In the genomic region with DNA sequence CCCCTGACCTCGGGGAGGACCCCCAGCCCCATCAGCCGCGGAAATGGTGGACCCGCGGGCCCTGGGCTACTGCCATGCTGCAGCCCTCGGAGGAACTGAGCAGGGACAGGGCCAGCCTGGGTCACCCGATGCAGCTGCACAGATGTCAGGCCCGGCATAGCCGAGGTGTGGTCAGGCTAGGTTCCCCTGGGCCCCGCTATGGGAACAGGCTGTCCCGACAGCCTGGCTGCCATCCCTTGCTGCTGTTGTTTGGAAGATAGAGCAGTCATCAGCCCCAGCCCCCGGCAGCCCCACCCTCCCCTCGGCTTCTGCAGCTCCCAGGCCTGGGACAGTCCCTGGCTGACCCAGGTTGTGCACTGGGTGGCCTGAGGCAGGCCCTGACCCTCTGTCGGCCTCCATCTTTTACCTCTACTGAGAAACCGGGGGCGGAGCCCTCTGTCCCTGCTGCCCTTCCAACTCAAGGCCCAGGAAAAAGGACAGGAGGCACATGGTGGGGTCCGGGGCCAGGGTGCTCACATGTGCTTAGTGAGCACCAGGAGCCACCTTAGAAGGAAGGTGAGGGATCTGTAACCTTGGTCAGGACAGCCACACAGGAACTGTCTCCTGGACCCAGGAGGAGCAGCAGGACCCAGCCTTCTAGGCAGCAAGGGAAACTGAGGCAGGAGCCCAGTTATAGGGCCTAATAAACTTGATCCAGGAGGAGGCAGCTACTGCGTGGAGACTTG, we compare ENCODE assay signal across 22 cellular contexts. TPM values are rescaled to one million over a fixed set of nuclear protein-coding genes. Genes with fewer than 3 reads are reported as not detected.
DNase-seq lines count a peak whose midpoint lies in the region; ATAC-seq, FAIRE-seq and TF ChIP-seq lines count a peak whose summit lies in the region.
"Had no signal": no experiment of that assay in that cellular context is flagged by ENCODE, and none has a peak within 500 bp of the region (broad histone marks: within the 10 kb centered on the region; RNA-seq: fewer than 3 reads in every experiment).

No MANE protein-coding gene starts in this region.

- H3K27me3 ChIP-seq in H7 (ENCODE audit: control insufficient read depth, insufficient read depth, low read length) (no peaks in the 10 kb centered on the region), testis (no peaks in the 10 kb centered on the region)

- H3K36me3 ChIP-seq in H7 (replicated peaks; ENCODE audit: control insufficient read depth, insufficient read depth, low read length) (no peaks in the 10 kb centered on the region), mucosa of descending colon (ENCODE audit: low read depth) (no peaks in the 10 kb centered on the region), testis (ENCODE audit: low read depth, missing control alignments) (no peaks in the 10 kb centered on the region)
- H3K36me3 ChIP-seq: right lobe of liver had no signal

- intact Hi-C loops in Right ventricle myocardium superior (cut with DNase I) (no loop called here), mucosa of descending colon (cut with DNase I, micrococcal nuclease) (no loop called here), testis (cut with DNase I; ENCODE audit: low total_unique reads) (no loop called here)

- peak overlapping the region; percentile 75 to 84 for H3K27ac ChIP-seq in testis
- H3K27ac ChIP-seq: right lobe of liver had no signal

- H3K9me3 ChIP-seq in mucosa of descending colon (no peaks in the 10 kb centered on the region), testis (no peaks in the 10 kb centered on the region)
- H3K9me3 ChIP-seq: Caco-2, right lobe of liver had no signal

- DNase-seq in H7 (peak; percentile 65), Right ventricle myocardium superior (peak; percentile 92), mucosa of descending colon (peak in 1 of 3 donors; percentile 60), testis (peak; percentile 87), H54 (ENCODE audit: insufficient read length, low spot score) (no peak), DMS79 treated with DMSO at 0.1 percent for 48 hours (lab: John Stamatoyannopoulos, UW) (no peak)
- DNase-seq: activated CD4-positive, alpha-beta memory T cell treated with anti-CD3 and anti-CD28 coated beads for 36 hours; activated effector memory CD4-positive, alpha-beta T cell treated with anti-CD3 and anti-CD28 coated beads, Interleukin-2, amount 50 U/mL, for 16 hours; activated naive CD8-positive, alpha-beta T cell treated with anti-CD3 and anti-CD28 coated beads, Interleukin-2, amount 50 U/mL, for 24 hours; activated T-cell treated with anti-CD3 and anti-CD28 coated beads for 4 hours; Caco-2; dermis blood vessel endothelial cell; EL; mesendoderm; naive thymus-derived CD4-positive, alpha-beta T cell; NCI-H1092 treated with DMSO at 0.1 percent for 48 hours; NCI-H2029 treated with DMSO at 0.1 percent for 48 hours; NCI-H345; PC-3; right lobe of liver had no signal

- WGBS in testis, 2 donors = 42% methylated on average over 18 of the region's 18 CpGs; no CpG with 5 or more reads in 1 of the 2 donors

- H3K4me3 ChIP-seq in H7 (ENCODE audit: insufficient read depth, low read depth, low read length) (no peak overlapping the region), mucosa of descending colon (no peak overlapping the region), testis (no peak overlapping the region)
- H3K4me3 ChIP-seq: right lobe of liver had no signal

- peak; percentile 82 for ATAC-seq in Right ventricle myocardium superior (ENCODE audit: poor library complexity)
- ATAC-seq in mucosa of descending colon = peak; percentile 23
- ATAC-seq in HG02588 (IDR thresholded peaks at IDR 0.05; ENCODE audit: unreplicated experiment) = no peak
- no peak for ATAC-seq in GM19023 (IDR thresholded peaks at IDR 0.05; ENCODE audit: unreplicated experiment)
- ATAC-seq: activated naive CD8-positive, alpha-beta T cell treated with anti-CD3 and anti-CD28 coated beads, Interleukin-2, amount 50 U/mL, for 24 hours; naive thymus-derived CD4-positive, alpha-beta T cell; PC-3 had no signal

- no peak for FAIRE-seq in H54 (lab: Jason Lieb, UNC)

- no peaks in the 10 kb centered on the region for H3K4me1 ChIP-seq in mucosa of descending colon (ENCODE audit: low read depth)
- H3K4me1 ChIP-seq in testis = peaks cover 52% of the 10 kb centered on the region
- H3K4me1 ChIP-seq: right lobe of liver had no signal

- TF ChIP-seq CTCF in mucosa of descending colon (IDR thresholded peaks at IDR 0.05) (no peak), testis (IDR thresholded peaks at IDR 0.05) (no peak)

- no peak for TF ChIP-seq POLR2A in testis (IDR thresholded peaks at IDR 0.05)
- TF ChIP-seq POLR2A in H54 (IDR thresholded peaks at IDR 0.05; ENCODE audit: low read depth, low read length) = no peak

RNA-seq across cellular contexts. Expression of a gene that starts 31.5 kb away (rescaled TPM):
- total RNA-seq in H7 (2014; rRNA removed; shearing (Covaris generic)) = 27.4 and 30.9 TPM in 2 replicates
- total RNA-seq in Right ventricle myocardium superior (69.7 TPM), mucosa of descending colon (10 to 100 TPM; 10.2 to 48.9 (median 30.5) TPM), testis (100 to 1,000 TPM; 248 to 334 TPM)
- polyA plus RNA-seq in testis (ENCODE audit: insufficient read depth, low read depth, low replicate concordance) = 172 TPM
- total RNA-seq: activated CD4-positive, alpha-beta memory T cell treated with anti-CD3 and anti-CD28 coated beads for 36 hours had no signal
- polyA plus RNA-seq: naive thymus-derived CD4-positive, alpha-beta T cell had no signal

RNA-seq across cellular contexts. Expression of a gene that starts 37.3 kb away (rescaled TPM):
- total RNA-seq in H7 (2014; rRNA removed; shearing (Covaris generic)) = 11.7 and 14.7 TPM in 2 replicates
- total RNA-seq in Right ventricle myocardium superior = 40.7 TPM
- total RNA-seq in mucosa of descending colon = 10 to 100 TPM; 23.0 to 28.7 (median 25.3) TPM
- total RNA-seq in testis = 10 to 100 TPM; 33.1 to 81.9 TPM
- polyA plus RNA-seq in testis (ENCODE audit: insufficient read depth, low read depth, low replicate concordance) = 97.7 TPM

Comparison
In these comparisons a context has a peak if more than half of its experiments do, and no peak if none do; other contexts are left out.
1. DNase-seq: peak in H7 (single experiment), Right ventricle myocardium superior (single experiment) and testis (single experiment); none in H54 (single experiment) and DMS79 treated with DMSO at 0.1 percent for 48 hours (single experiment).
2. ATAC-seq: peak in Right ventricle myocardium superior (single experiment) and mucosa of descending colon (single experiment); none in HG02588 (single experiment) and GM19023 (single experiment).